Comparison of ENCODE assay signal across 15 cellular contexts in the genomic region with DNA sequence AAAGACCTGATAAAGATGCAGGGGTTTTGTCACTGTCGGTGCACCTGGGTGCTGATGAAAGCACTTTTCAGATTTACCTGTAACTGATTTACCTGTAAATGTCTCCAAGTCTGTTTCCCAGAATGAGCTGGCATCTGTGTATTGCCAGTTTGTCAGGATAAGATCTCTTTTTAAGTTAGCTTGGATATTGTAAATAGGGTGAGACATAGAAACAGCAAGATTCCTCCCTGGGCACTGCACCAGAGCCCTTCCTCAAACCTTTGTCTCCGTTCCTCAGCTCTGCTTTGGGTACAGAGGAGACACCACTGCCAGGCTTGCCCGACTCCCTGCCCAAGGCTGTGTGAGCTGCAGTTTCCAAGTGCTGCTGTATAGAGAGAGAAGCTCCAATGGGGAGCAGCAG.
DNase-seq lines count a peak whose midpoint lies in the region; ATAC-seq and TF ChIP-seq lines count a peak whose summit lies in the region.
"Had no signal": no experiment of that assay in that cellular context is flagged by ENCODE, and none has a peak within 500 bp of the region (broad histone marks: within the 10 kb centered on the region; RNA-seq: fewer than 3 reads in every experiment).

No MANE protein-coding gene starts in this region.

- H3K27ac Mint-ChIP-seq in nephron progenitor cell: peak overlapping the region; percentile 73
- H3K27ac Mint-ChIP-seq: CD8-positive, alpha-beta T cell had no signal

- 64% methylated on average over 1 of the region's 3 CpGs for WGBS in suprapubic skin
- 83% methylated on average over 3 of the region's 3 CpGs for WGBS in right lobe of liver (ENCODE audit: insufficient coverage, low coverage, low lambda C conversion rate, missing lambda C conversion rate)

- TF ChIP-seq EP300 in suprapubic skin (IDR thresholded peaks at IDR 0.05): no peak

- peaks cover 13% of the 10 kb centered on the region for H3K4me1 Mint-ChIP-seq in nephron progenitor cell

- H3K36me3 ChIP-seq in suprapubic skin (no peaks in the 10 kb centered on the region), right lobe of liver (no peaks in the 10 kb centered on the region)
- H3K36me3 ChIP-seq: BLaER1 had no signal

- H3K4me3 ChIP-seq in suprapubic skin (no peak overlapping the region), right lobe of liver (no peak overlapping the region)
- H3K4me3 ChIP-seq: BLaER1, GM12878, GM23248 had no signal

- H3K27ac ChIP-seq in C4-2B: peak overlapping the region; percentile 58
- H3K27ac ChIP-seq in VCaP: peak overlapping the region; percentile 14; the same call in 1 of the 2 replicates
- peak overlapping the region; percentile 70 for H3K27ac ChIP-seq in suprapubic skin
- no peak overlapping the region for H3K27ac ChIP-seq in right lobe of liver
- H3K27ac ChIP-seq: BLaER1, GM23248 had no signal

- no peaks in the 10 kb centered on the region for H3K27me3 Mint-ChIP-seq in nephron progenitor cell (ENCODE audit: low read depth, poor library complexity)

- H3K27me3 ChIP-seq in suprapubic skin (no peaks in the 10 kb centered on the region), right lobe of liver (no peaks in the 10 kb centered on the region)
- H3K27me3 ChIP-seq: BLaER1 had no signal

- TF ChIP-seq CTCF in C4-2B (conservative IDR thresholded peaks at IDR 0.05): no peak
- no peak for TF ChIP-seq CTCF in VCaP (conservative IDR thresholded peaks at IDR 0.05)
- no peak for TF ChIP-seq CTCF in nephron progenitor cell (IDR thresholded peaks at IDR 0.05)
- TF ChIP-seq CTCF in suprapubic skin (IDR thresholded peaks at IDR 0.05): no peak
- TF ChIP-seq CTCF in GM20000 (IDR thresholded peaks at IDR 0.05; ENCODE audit: extremely low read depth, missing control alignments): no peak
- no peak for TF ChIP-seq CTCF in right lobe of liver (IDR thresholded peaks at IDR 0.05)

- H3K36me3 Mint-ChIP-seq in nephron progenitor cell (ENCODE audit: low read depth): peaks cover 20% of the 10 kb centered on the region

- no peak for ATAC-seq in right lobe of liver
- ATAC-seq: CD8-positive, alpha-beta T cell; GM12878 had no signal

- no peak for TF ChIP-seq POLR2A in suprapubic skin (IDR thresholded peaks at IDR 0.05)
- no peak for TF ChIP-seq POLR2A in right lobe of liver (IDR thresholded peaks at IDR 0.05)

- intact Hi-C loops in right lobe of liver (cut with DNase I): no loop called here

- H3K4me3 Mint-ChIP-seq in nephron progenitor cell: no peak overlapping the region
- H3K4me3 Mint-ChIP-seq: CD8-positive, alpha-beta T cell had no signal

- peaks cover 51% of the 10 kb centered on the region for H3K4me1 ChIP-seq in suprapubic skin
- H3K4me1 ChIP-seq in right lobe of liver: no peaks in the 10 kb centered on the region
- H3K4me1 ChIP-seq: BLaER1 had no signal

- DNase-seq in nephron progenitor cell: no peak
- no peak for DNase-seq in suprapubic skin (ENCODE audit: low spot score in 2 of 2)
- no peak for DNase-seq in NCI-H1436 (lab: John Stamatoyannopoulos, UW)
- DNase-seq in GM20000 (ENCODE audit: low spot score): no peak
- DNase-seq in right lobe of liver: no peak
- DNase-seq: 8988T; Calu3; CD8-positive, alpha-beta T cell; DMS79 treated with DMSO at 0.1 percent for 48 hours; GM23248; HCEC 1CT had no signal

- H3K9me3 ChIP-seq in suprapubic skin (no peaks in the 10 kb centered on the region), right lobe of liver (no peaks in the 10 kb centered on the region)
- H3K9me3 ChIP-seq: BLaER1 had no signal

- no peaks in the 10 kb centered on the region for H3K9me3 Mint-ChIP-seq in nephron progenitor cell
- H3K9me3 Mint-ChIP-seq: CD8-positive, alpha-beta T cell had no signal

Comparison
In these comparisons a context has a peak if more than half of its experiments do, and no peak if none do; other contexts are left out.
1. H3K27ac ChIP-seq: peak in C4-2B (single experiment), VCaP (single experiment) and suprapubic skin (single experiment); none in right lobe of liver (0 of 3).